ENCODE assay signal across 9 cellular contexts in genomic region chr11:12813371-12814225, GRCh38.
A peak's percentile ranks its signal among the peaks of the same experiment; 100 is the strongest.
DNase-seq lines count a peak whose midpoint lies in the region; ATAC-seq and TF ChIP-seq lines count a peak whose summit lies in the region.
"Had no signal": no experiment of that assay in that cellular context is flagged by ENCODE, and none has a peak within 500 bp of the region (broad histone marks: within the 10 kb centered on the region; RNA-seq: fewer than 3 reads in every experiment).

No MANE protein-coding gene starts in this region.

- TF ChIP-seq POLR2A in gastroesophageal sphincter (IDR thresholded peaks at IDR 0.05) = no peak

- H3K36me3 Mint-ChIP-seq in osteocyte (ENCODE audit: unreplicated experiment) (peaks cover 3% of the 10 kb centered on the region), T-helper 17 cell (ENCODE audit: low read depth) (no peaks in the 10 kb centered on the region)
- H3K36me3 Mint-ChIP-seq: CD4-positive, CD25-positive, alpha-beta regulatory T cell had no signal

- H3K4me1 ChIP-seq in BLaER1 = peaks cover 40% of the 10 kb centered on the region
- peaks cover 2 to 85% (median 26%) of the 10 kb centered on the region in 3 donors for H3K4me1 ChIP-seq in gastroesophageal sphincter

- no peak for TF ChIP-seq CTCF in gastroesophageal sphincter (IDR thresholded peaks at IDR 0.05)
- TF ChIP-seq CTCF in osteocyte (IDR thresholded peaks at IDR 0.05) = no peak

- DNase-seq in osteocyte (ENCODE audit: extremely low spot score, unreplicated experiment) (no peak), T-helper 17 cell (no peak), DMS114 treated with DMSO at 0.1 percent for 48 hours (lab: John Stamatoyannopoulos, UW; ENCODE audit: unreplicated experiment) (no peak), NCI-H187 (lab: John Stamatoyannopoulos, UW) (no peak)
- DNase-seq: CD4-positive, CD25-positive, alpha-beta regulatory T cell had no signal

- no peaks in the 10 kb centered on the region for H3K9me3 Mint-ChIP-seq in osteocyte (ENCODE audit: unreplicated experiment)
- H3K9me3 Mint-ChIP-seq: CD4-positive, CD25-positive, alpha-beta regulatory T cell had no signal

- no peaks in the 10 kb centered on the region for H3K27me3 Mint-ChIP-seq in osteocyte (ENCODE audit: unreplicated experiment)
- peaks cover 68% of the 10 kb centered on the region for H3K27me3 Mint-ChIP-seq in T-helper 17 cell

- no peak overlapping the region for H3K4me3 Mint-ChIP-seq in osteocyte (ENCODE audit: unreplicated experiment)
- no peak overlapping the region for H3K4me3 Mint-ChIP-seq in T-helper 17 cell
- H3K4me3 Mint-ChIP-seq: CD4-positive, CD25-positive, alpha-beta regulatory T cell had no signal

- H3K9ac ChIP-seq in BLaER1 = no peak overlapping the region

- peak overlapping the region; percentile 73 for H3K4me2 ChIP-seq in BLaER1

- H3K27ac Mint-ChIP-seq in osteocyte (ENCODE audit: unreplicated experiment) (peak overlapping the region; percentile 77), T-helper 17 cell (no peak overlapping the region)
- H3K27ac Mint-ChIP-seq: CD4-positive, CD25-positive, alpha-beta regulatory T cell had no signal

- H3K9me3 ChIP-seq in BLaER1 (no peaks in the 10 kb centered on the region), gastroesophageal sphincter (no peaks in the 10 kb centered on the region), T-helper 17 cell (ENCODE audit: control insufficient read depth, low read length, poor library complexity, severe bottlenecking) (no peaks in the 10 kb centered on the region)

- H3K4me1 Mint-ChIP-seq in osteocyte (ENCODE audit: unreplicated experiment) = peaks cover 61% of the 10 kb centered on the region
- H3K4me1 Mint-ChIP-seq in T-helper 17 cell = peaks cover 5% of the 10 kb centered on the region

- ATAC-seq in SK-N-SH treated with all-trans-retinoic acid at 6 μM for 48 hours (peak; percentile 9), gastroesophageal sphincter (peak; percentile 58), T-helper 17 cell (no peak), HG03520 (IDR thresholded peaks at IDR 0.05; ENCODE audit: unreplicated experiment) (no peak)

- no peaks in the 10 kb centered on the region for H3K36me3 ChIP-seq in BLaER1
- no peaks in the 10 kb centered on the region for H3K36me3 ChIP-seq in gastroesophageal sphincter

- H3K4me3 ChIP-seq in BLaER1 (no peak overlapping the region), gastroesophageal sphincter (no peak overlapping the region)

- TF ChIP-seq EP300 in gastroesophageal sphincter (IDR thresholded peaks at IDR 0.05) = no peak

- no peaks in the 10 kb centered on the region for H3K27me3 ChIP-seq in BLaER1
- H3K27me3 ChIP-seq in gastroesophageal sphincter = no peaks in the 10 kb centered on the region

- H3K27ac ChIP-seq in BLaER1 (no peak overlapping the region), gastroesophageal sphincter (peak overlapping the region in 3 of 4 donors; percentile 65 to 70 (median 69))

- WGBS in gastroesophageal sphincter (ENCODE audit: low coverage in 1 of 2), 2 donors = 26 to 53% methylated on average over 3 to 4 of the region's 9 CpGs

- H4K20me1 ChIP-seq in BLaER1 = no peaks in the 10 kb centered on the region

TF ChIP-seq in SK-N-SH treated with all-trans-retinoic acid at 6 μM for 48 hours, 23 proteins besides CTCF, POLR2A, EP300 and RAD21:
- TF ChIP-seq BACH2 (CRISPR knock-in tag; IDR thresholded peaks at IDR 0.05; ENCODE audit: borderline replicate concordance) = no peak

Comparison
In these comparisons a context has a peak if more than half of its experiments do, and no peak if none do; other contexts are left out.
1. ATAC-seq: peak in SK-N-SH treated with all-trans-retinoic acid at 6 μM for 48 hours (single experiment) and gastroesophageal sphincter (single experiment); none in T-helper 17 cell (single experiment) and HG03520 (single experiment).